Comparison of ENCODE assay signal across 8 cellular contexts in the genomic region with DNA sequence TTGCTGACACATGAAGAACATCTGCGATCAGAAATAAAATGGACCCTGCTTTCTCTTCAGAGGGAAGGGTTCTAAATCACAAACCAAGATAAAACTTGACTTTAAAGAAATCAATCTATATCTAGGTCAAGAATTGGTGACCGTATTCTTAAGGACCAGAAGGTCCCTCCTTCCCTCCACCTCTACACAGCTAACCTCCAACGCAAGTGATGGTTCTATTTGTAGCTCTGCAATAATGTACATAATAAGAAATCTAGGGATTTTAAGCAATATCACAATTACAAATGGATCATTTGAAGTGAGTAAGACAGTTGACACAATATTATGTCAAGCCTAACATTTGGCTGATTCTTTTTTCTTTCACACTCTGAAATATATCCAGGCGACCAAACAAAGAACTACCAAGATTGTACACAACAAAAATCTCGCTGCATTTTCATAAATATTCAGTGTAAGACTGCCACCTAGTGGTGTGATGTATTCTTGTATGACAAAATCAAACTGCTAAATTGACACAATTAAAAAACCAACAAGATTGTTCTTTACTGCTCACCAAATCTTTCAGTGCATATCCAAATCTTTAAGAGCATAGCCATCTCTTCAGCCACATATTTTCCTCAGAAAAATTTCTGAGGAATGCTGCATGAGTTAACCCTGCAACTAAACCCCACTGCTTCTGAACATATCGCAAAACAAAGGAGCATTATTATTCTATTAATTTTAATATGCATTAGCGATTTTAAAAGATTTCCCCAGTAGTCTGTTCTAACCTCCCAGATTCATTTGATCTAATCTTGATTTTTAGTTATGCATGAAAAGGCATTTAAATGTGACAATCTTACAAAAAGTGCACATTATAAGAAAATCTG. TPM values are rescaled to one million over a fixed set of nuclear protein-coding genes. Genes with fewer than 3 reads are reported as not detected.
DNase-seq lines count a peak whose midpoint lies in the region; ATAC-seq, FAIRE-seq and TF ChIP-seq lines count a peak whose summit lies in the region.

No MANE protein-coding gene starts in this region.

- CTCF ChIA-PET in H1 (lab: Charles Lee; ENCODE audit: partially characterized antibody), result interaction anchor here (0.6 to 3.1 kb wide), 18 partner anchors 8 to 866 kb away, joined by 3 to 8 read pairs (median 3); no protein-coding TSS in a partner anchor

- H3K27ac ChIP-seq in RWPE2 (ENCODE audit: poor library complexity, severe bottlenecking) (no peak overlapping the region), H1 (ENCODE audit: low read depth, low read length) (no peak overlapping the region)

- no peak overlapping the region for H2AK5ac ChIP-seq in H1 (ENCODE audit: low read depth, low read length)

- H4K20me1 ChIP-seq in H1 (replicated peaks in 1 of 2; ENCODE audit: control insufficient read depth in 1 of 2, insufficient read depth in 2 of 2, low read length in 2 of 2), result no peaks in the 10 kb centered on the region

- H3K36me3 ChIP-seq in RWPE2 (ENCODE audit: low read depth) (no peaks in the 10 kb centered on the region), H1 (ENCODE audit: control insufficient read depth in 2 of 4, insufficient read depth in 4 of 4, low read length in 3 of 4) (no peaks in the 10 kb centered on the region), mucosa of descending colon (ENCODE audit: low read depth) (no peaks in the 10 kb centered on the region)

- FAIRE-seq in GM12892 (lab: Jason Lieb, UNC), result peak; percentile 91
- peak; percentile 91 for FAIRE-seq in H1 (lab: Jason Lieb, UNC)

- H3K9me3 ChIP-seq in RWPE2 (ENCODE audit: severe bottlenecking) (no peaks in the 10 kb centered on the region), H1 (ENCODE audit: insufficient read depth in 2 of 2, low read depth in 1 of 2, low read length in 1 of 2) (no peaks in the 10 kb centered on the region), mucosa of descending colon (no peaks in the 10 kb centered on the region)

- H3K4me1 ChIP-seq in RWPE2 (ENCODE audit: insufficient read depth, poor library complexity, severe bottlenecking), result no peaks in the 10 kb centered on the region
- H3K4me1 ChIP-seq in H1 (replicated peaks in 1 of 4; ENCODE audit: control insufficient read depth in 3 of 4, insufficient read depth in 4 of 4, low read length in 3 of 4), result peaks cover 2 to 15% (median 12%) of the 10 kb centered on the region in 4 experiments; a peak in 6 of 7 replicates
- no peaks in the 10 kb centered on the region for H3K4me1 ChIP-seq in mucosa of descending colon (ENCODE audit: low read depth)

- no peak overlapping the region for H3K23ac ChIP-seq in H1 (ENCODE audit: insufficient read length)

- H2BK20ac ChIP-seq in H1 (ENCODE audit: low read length), result no peak overlapping the region

- no peak overlapping the region for H4K91ac ChIP-seq in H1 (replicated peaks; ENCODE audit: insufficient read length, low read length)

- no peak overlapping the region for H2AFZ ChIP-seq in H1 (ENCODE audit: low read length)

- intact Hi-C loops in mucosa of descending colon (cut with DNase I, micrococcal nuclease), result loop anchor here in 1 of 2 donors (10.0 kb wide), 1 partner anchor 533 kb away; no protein-coding TSS in a partner anchor

- H3K79me1 ChIP-seq in H1 (ENCODE audit: low read depth, low read length), result no peaks in the 10 kb centered on the region

- H3K14ac ChIP-seq in H1 (ENCODE audit: insufficient read length), result no peak overlapping the region

- no peak overlapping the region for H2BK15ac ChIP-seq in H1 (ENCODE audit: low read length)

- WGBS in H1 (ENCODE audit: extremely low coverage in 1 of 2, insufficient coverage in 1 of 2, insufficient read length in 1 of 2, insufficient replicate concordance in 2 of 2, low coverage in 1 of 2, low lambda C conversion rate in 2 of 2, missing lambda C conversion rate in 1 of 2), 2 experiments, result 67% methylated on average over 7 of the region's 7 CpGs; no CpG with 5 or more reads in 1 of the 2 experiments

- no peak overlapping the region for H4K5ac ChIP-seq in H1 (ENCODE audit: insufficient read length, low read depth, low read length)

- no peaks in the 10 kb centered on the region for H3K79me2 ChIP-seq in H1 (ENCODE audit: control insufficient read depth in 1 of 2, insufficient read depth in 2 of 2, low read length in 2 of 2)

- peak; percentile 75 to 76 for TF ChIP-seq RAD21 in H1 (IDR thresholded peaks at IDR 0.05 in 1 of 2, conservative IDR thresholded peaks at IDR 0.05 in 1 of 2; ENCODE audit: low read depth in 2 of 2, low read length in 2 of 2)

- no peak overlapping the region for H4K8ac ChIP-seq in H1 (ENCODE audit: extremely low read depth, insufficient read depth, low read length)

- peak; percentile 72 for DNase-seq in AG10803 (ENCODE audit: low read depth)
- no peak for DNase-seq in GM12892 (ENCODE audit: insufficient read length)
- peak; percentile 59 for DNase-seq in NCI-H1048 (lab: John Stamatoyannopoulos, UW)
- DNase-seq in RWPE2 (ENCODE audit: low spot score), result no peak
- DNase-seq in H1 (ENCODE audit: low read depth in 1 of 2, low spot score in 2 of 2), result no peak
- DNase-seq in mucosa of descending colon, result peak in 1 of 3 donors; percentile 74
- DNase-seq in mesenteric fat pad (ENCODE audit: low spot score), result no peak

- H3K18ac ChIP-seq in H1 (ENCODE audit: extremely low read depth, low read length), result no peak overlapping the region

- POLR2A ChIA-PET in H1 (lab: Charles Lee; ENCODE audit: partially characterized antibody), result interaction anchor here (0.6 to 0.7 kb wide), 2 partner anchors 129 to 247 kb away, joined by 3 read pairs; no protein-coding TSS in a partner anchor

- H3K9ac ChIP-seq in H1 (replicated peaks in 1 of 4; ENCODE audit: extremely low read depth in 1 of 4, low read depth in 3 of 4, low read length in 3 of 4), result no peak overlapping the region

- H3K4me3 ChIP-seq in AG10803 (ENCODE audit: low read length), result no peak overlapping the region
- no peak overlapping the region for H3K4me3 ChIP-seq in RWPE2 (ENCODE audit: severe bottlenecking)
- H3K4me3 ChIP-seq in H1 (ENCODE audit: extremely low read depth in 1 of 4, insufficient read depth in 2 of 4, low read depth in 3 of 4, low read length in 4 of 4), result no peak overlapping the region
- no peak overlapping the region for H3K4me3 ChIP-seq in mucosa of descending colon

- H3K4ac ChIP-seq in H1 (replicated peaks; ENCODE audit: insufficient read length, low read depth, low read length), result no peak overlapping the region

- H3K27me3 ChIP-seq in RWPE2 (ENCODE audit: insufficient read depth, poor library complexity, severe bottlenecking), result no peaks in the 10 kb centered on the region
- H3K27me3 ChIP-seq in H1 (replicated peaks in 1 of 4; ENCODE audit: control insufficient read depth in 3 of 4, extremely low read depth in 1 of 4, insufficient read depth in 3 of 4, low read length in 3 of 4), result no peaks in the 10 kb centered on the region

- no peak overlapping the region for H3K4me2 ChIP-seq in H1 (ENCODE audit: insufficient read depth in 1 of 2, low read depth in 2 of 2, low read length in 2 of 2)

- no peaks in the 10 kb centered on the region; the same call in 1 of the 2 replicates for H3K23me2 ChIP-seq in H1 (ENCODE audit: low read depth, low read length)

- 0 out of 3 replicates have a peak, but pooled peaks have one; percentile 29 for ATAC-seq in RWPE2 (ENCODE audit: low read depth)
- peak; percentile 73 for ATAC-seq in mucosa of descending colon
- ATAC-seq in GM18505 (IDR thresholded peaks at IDR 0.05; ENCODE audit: unreplicated experiment), result no peak

- TF ChIP-seq EP300 in H1 (IDR thresholded peaks at IDR 0.05; ENCODE audit: borderline replicate concordance in 1 of 2, low read depth in 2 of 2, low read length in 2 of 2), result no peak

- H2BK12ac ChIP-seq in H1 (ENCODE audit: low read depth, low read length), result no peak overlapping the region

- TF ChIP-seq CTCF in AG10803 (conservative IDR thresholded peaks at IDR 0.05; ENCODE audit: low read length), result peak; percentile 66
- TF ChIP-seq CTCF in RWPE2 (IDR thresholded peaks at IDR 0.05; ENCODE audit: poor library complexity, severe bottlenecking), result peak; percentile 84
- TF ChIP-seq CTCF in H1 (IDR thresholded peaks at IDR 0.05; ENCODE audit: control extremely low read depth in 1 of 3, insufficient read depth in 1 of 3, low read depth in 1 of 3, low read length in 3 of 3), result peak in 2 of 3 experiments; percentile 36 to 59; a peak in 2 of 4 replicates
- TF ChIP-seq CTCF in mucosa of descending colon (IDR thresholded peaks at IDR 0.05), result peak; percentile 28

- H2BK120ac ChIP-seq in H1 (replicated peaks; ENCODE audit: low read depth, low read length), result no peak overlapping the region

- no peak overlapping the region for H2BK5ac ChIP-seq in H1 (ENCODE audit: low read depth, low read length)

- no peak for TF ChIP-seq POLR2A in GM12892 (IDR thresholded peaks at IDR 0.05; ENCODE audit: low read depth, low read length)
- TF ChIP-seq POLR2A in H1 (IDR thresholded peaks at IDR 0.05; ENCODE audit: control extremely low read depth in 1 of 2, low read depth in 2 of 2, low read length in 2 of 2), result no peak
- no peak for TF ChIP-seq POLR2A in GM18505 (IDR thresholded peaks at IDR 0.05; ENCODE audit: borderline replicate concordance, extremely low read depth, insufficient read depth, insufficient read length)

- no peak overlapping the region for H3K56ac ChIP-seq in H1 (replicated peaks; ENCODE audit: insufficient read length, low read depth, low read length)

TF ChIP-seq in H1, 55 proteins besides CTCF, POLR2A, EP300 and RAD21:
- TF ChIP-seq MAFK (IDR thresholded peaks at IDR 0.05; ENCODE audit: low read depth, low read length), result 0 out of 2 replicates have a peak, but pooled peaks have one; percentile 10
- TF ChIP-seq KDM5A (IDR thresholded peaks at IDR 0.05; ENCODE audit: low read length), result no peak

RNA-seq across cellular contexts. Expression of a gene that starts 44.5 kb away (rescaled TPM):
- 4.3 TPM for polyA plus RNA-seq in GM12892 (2012; ENCODE audit: missing spikeins)
- total RNA-seq in H1 (2021; fragmentation: NEBNext Ultra II Directional; extraction: Animal tissue kit (Norgen Biotek cat#: 25700)), result 36.9 and 37.1 TPM in 2 replicates
- polyA plus RNA-seq in H1 (2011; rRNA removed), result 9.4 and 14.9 TPM in 2 replicates
- 20.1 TPM for polyA plus RNA-seq in H1 (2011; cell fraction: cytosol; rRNA removed)
- polyA plus RNA-seq in H1 (2011; cell fraction: nucleus; rRNA removed), result 32.5 TPM
- 30.2 to 43.2 TPM (median 36.3 TPM) in 4 replicates for polyA plus RNA-seq in H1 (2012, experiment 1 of 2)
- polyA plus RNA-seq in H1 (2012, experiment 2 of 2), result 5.6 TPM
- 40.4 TPM for polyA plus RNA-seq in H1 (2013, experiment 1 of 2)
- 37.6 TPM for polyA plus RNA-seq in H1 (2013, experiment 2 of 2)
- polyA minus RNA-seq in H1 (2011; rRNA and poly(A)+ RNA removed), result 15.7 and 18.4 TPM in 2 replicates
- polyA minus RNA-seq in H1 (2011; cell fraction: cytosol; rRNA and poly(A)+ RNA removed), result 10.9 TPM
- 29.2 TPM for polyA minus RNA-seq in H1 (2011; cell fraction: nucleus; rRNA and poly(A)+ RNA removed)
- 10 to 100 TPM; 18.7 to 59.9 (median 41.9) TPM for total RNA-seq in mucosa of descending colon
- total RNA-seq in mesenteric fat pad, result 21.9 TPM

Comparison
In these comparisons a context has a peak if more than half of its experiments do, and no peak if none do; other contexts are left out.
1. DNase-seq: peak in AG10803 (single experiment) and NCI-H1048 (single experiment); none in GM12892 (single experiment), RWPE2 (single experiment), H1 (0 of 2) and mesenteric fat pad (single experiment).
2. CTCF ChIP-seq: peak in every context shown above with its lines; median percentile 84 in RWPE2; 66 in AG10803; 48 in H1; 28 in mucosa of descending colon.